Comparison of ENCODE assay signal across 1 cellular context in genomic region chr18:50806208-50806616, GRCh38.
TF ChIP-seq lines count a peak whose summit lies in the region.

No MANE protein-coding gene starts in this region.

TF ChIP-seq in HepG2, 621 proteins besides CTCF, POLR2A, EP300 and RAD21 (continued from another document and continues in another):
- TF ChIP-seq CEBPB (IDR thresholded peaks at IDR 0.05; ENCODE audit: borderline replicate concordance, low read depth, low read length) (no peak), SMAD9 (CRISPR knock-in tag; IDR thresholded peaks at IDR 0.05) (no peak), TAF15 (IDR thresholded peaks at IDR 0.05; ENCODE audit: low read depth, low read length, poor library complexity, severe bottlenecking) (no peak), ZNF687 (CRISPR knock-in tag; IDR thresholded peaks at IDR 0.05) (peak; percentile 59), HMGXB3 (CRISPR knock-in tag; IDR thresholded peaks at IDR 0.05; ENCODE audit: borderline replicate concordance) (no peak), ZBTB34 (CRISPR knock-in tag; IDR thresholded peaks at IDR 0.05) (no peak), HNRNPL (IDR thresholded peaks at IDR 0.05; ENCODE audit: low read depth, low read length) (no peak), SIX1 (CRISPR knock-in tag; IDR thresholded peaks at IDR 0.05; ENCODE audit: borderline replicate concordance) (no peak), KLF13 (CRISPR knock-in tag; IDR thresholded peaks at IDR 0.05) (no peak), LCORL (IDR thresholded peaks at IDR 0.05) (no peak), LCORL (CRISPR knock-in tag; IDR thresholded peaks at IDR 0.05) (no peak), MZF1 (CRISPR knock-in tag; IDR thresholded peaks at IDR 0.05; ENCODE audit: borderline replicate concordance) (no peak), ZBTB39 (CRISPR knock-in tag; IDR thresholded peaks at IDR 0.05) (no peak), KLF15 (CRISPR knock-in tag; IDR thresholded peaks at IDR 0.05; ENCODE audit: borderline replicate concordance) (no peak), NCOA2 (CRISPR knock-in tag; IDR thresholded peaks at IDR 0.05) (no peak), ZNF543 (CRISPR knock-in tag; IDR thresholded peaks at IDR 0.05) (no peak), ISL2 (CRISPR knock-in tag; IDR thresholded peaks at IDR 0.05) (no peak), SRY (CRISPR knock-in tag; IDR thresholded peaks at IDR 0.05) (0 out of 2 replicates have a peak, but pooled peaks have one; percentile 35), ZNF598 (CRISPR knock-in tag; IDR thresholded peaks at IDR 0.05; ENCODE audit: borderline replicate concordance) (no peak), TBX3 (IDR thresholded peaks at IDR 0.05; ENCODE audit: borderline replicate concordance) (peak; percentile 24; the same call in 1 of the 2 replicates), DZIP1 (CRISPR knock-in tag; IDR thresholded peaks at IDR 0.05) (peak; percentile 69; the same call in 1 of the 2 replicates), ZNF768 (CRISPR knock-in tag; IDR thresholded peaks at IDR 0.05) (no peak), CERS6 (CRISPR knock-in tag; IDR thresholded peaks at IDR 0.05) (no peak), CBX1 (IDR thresholded peaks at IDR 0.05; ENCODE audit: low read depth) (no peak), ZNF713 (CRISPR knock-in tag; IDR thresholded peaks at IDR 0.05) (no peak), BHLHE40 (IDR thresholded peaks at IDR 0.05; ENCODE audit: low read length) (peak; percentile 59), NAIF1 (CRISPR knock-in tag; IDR thresholded peaks at IDR 0.05; ENCODE audit: borderline replicate concordance) (no peak), ZNF652 (CRISPR knock-in tag; IDR thresholded peaks at IDR 0.05; ENCODE audit: borderline replicate concordance, low read depth) (no peak), ZNF644 (CRISPR knock-in tag; IDR thresholded peaks at IDR 0.05; ENCODE audit: low read depth) (no peak), IRF1 (CRISPR knock-in tag; IDR thresholded peaks at IDR 0.05; ENCODE audit: low read depth) (no peak), NFKB2 (CRISPR knock-in tag; IDR thresholded peaks at IDR 0.05; ENCODE audit: borderline replicate concordance) (no peak), HCFC1 (IDR thresholded peaks at IDR 0.05; ENCODE audit: low read depth, low read length) (no peak), ZNF512 (CRISPR knock-in tag; IDR thresholded peaks at IDR 0.05) (no peak)
- TF ChIP-seq, protein P1, sequence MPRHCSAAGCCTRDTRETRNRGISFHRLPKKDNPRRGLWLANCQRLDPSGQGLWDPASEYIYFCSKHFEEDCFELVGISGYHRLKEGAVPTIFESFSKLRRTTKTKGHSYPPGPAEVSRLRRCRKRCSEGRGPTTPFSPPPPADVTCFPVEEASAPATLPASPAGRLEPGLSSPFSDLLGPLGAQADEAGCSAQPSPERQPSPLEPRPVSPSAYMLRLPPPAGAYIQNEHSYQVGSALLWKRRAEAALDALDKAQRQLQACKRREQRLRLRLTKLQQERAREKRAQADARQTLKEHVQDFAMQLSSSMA (CRISPR knock-in tag; IDR thresholded peaks at IDR 0.05) = no peak
- TF ChIP-seq, protein P2, sequence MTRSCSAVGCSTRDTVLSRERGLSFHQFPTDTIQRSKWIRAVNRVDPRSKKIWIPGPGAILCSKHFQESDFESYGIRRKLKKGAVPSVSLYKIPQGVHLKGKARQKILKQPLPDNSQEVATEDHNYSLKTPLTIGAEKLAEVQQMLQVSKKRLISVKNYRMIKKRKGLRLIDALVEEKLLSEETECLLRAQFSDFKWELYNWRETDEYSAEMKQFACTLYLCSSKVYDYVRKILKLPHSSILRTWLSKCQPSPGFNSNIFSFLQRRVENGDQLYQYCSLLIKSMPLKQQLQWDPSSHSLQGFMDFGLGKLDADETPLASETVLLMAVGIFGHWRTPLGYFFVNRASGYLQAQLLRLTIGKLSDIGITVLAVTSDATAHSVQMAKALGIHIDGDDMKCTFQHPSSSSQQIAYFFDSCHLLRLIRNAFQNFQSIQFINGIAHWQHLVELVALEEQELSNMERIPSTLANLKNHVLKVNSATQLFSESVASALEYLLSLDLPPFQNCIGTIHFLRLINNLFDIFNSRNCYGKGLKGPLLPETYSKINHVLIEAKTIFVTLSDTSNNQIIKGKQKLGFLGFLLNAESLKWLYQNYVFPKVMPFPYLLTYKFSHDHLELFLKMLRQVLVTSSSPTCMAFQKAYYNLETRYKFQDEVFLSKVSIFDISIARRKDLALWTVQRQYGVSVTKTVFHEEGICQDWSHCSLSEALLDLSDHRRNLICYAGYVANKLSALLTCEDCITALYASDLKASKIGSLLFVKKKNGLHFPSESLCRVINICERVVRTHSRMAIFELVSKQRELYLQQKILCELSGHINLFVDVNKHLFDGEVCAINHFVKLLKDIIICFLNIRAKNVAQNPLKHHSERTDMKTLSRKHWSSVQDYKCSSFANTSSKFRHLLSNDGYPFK (CRISPR knock-in tag; IDR thresholded peaks at IDR 0.05; ENCODE audit: borderline replicate concordance) = no peak
- TF ChIP-seq, protein P3, sequence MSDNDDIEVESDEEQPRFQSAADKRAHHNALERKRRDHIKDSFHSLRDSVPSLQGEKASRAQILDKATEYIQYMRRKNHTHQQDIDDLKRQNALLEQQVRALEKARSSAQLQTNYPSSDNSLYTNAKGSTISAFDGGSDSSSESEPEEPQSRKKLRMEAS (IDR thresholded peaks at IDR 0.05) = peak; percentile 88
